1 cellular context compared by ENCODE assay signal in genomic region chr1:203796223-203796747, GRCh38.
TF ChIP-seq lines count a peak whose summit lies in the region.

No MANE protein-coding gene starts in this region.

TF ChIP-seq in A549, 52 proteins besides CTCF, POLR2A, EP300 and RAD21 (continued from another document):
- TF ChIP-seq HMGXB4 (CRISPR knock-in tag; IDR thresholded peaks at IDR 0.05; ENCODE audit: borderline replicate concordance) (no peak), BHLHE40 (IDR thresholded peaks at IDR 0.05; ENCODE audit: low read depth, low read length) (no peak), E2F6 (IDR thresholded peaks at IDR 0.05; ENCODE audit: borderline replicate concordance, low read depth) (no peak), SMC3 (IDR thresholded peaks at IDR 0.05) (no peak), KDM1A (IDR thresholded peaks at IDR 0.05; ENCODE audit: low read depth) (no peak), KDM5A (IDR thresholded peaks at IDR 0.05) (no peak), HOXB5 (CRISPR knock-in tag; IDR thresholded peaks at IDR 0.05) (no peak), CHD2 (IDR thresholded peaks at IDR 0.05; ENCODE audit: low read length, partially characterized antibody) (no peak), MAFK (IDR thresholded peaks at IDR 0.05; ENCODE audit: partially characterized antibody) (no peak), PHF8 (IDR thresholded peaks at IDR 0.05; ENCODE audit: borderline replicate concordance, low read depth) (no peak), NR3C1 (IDR thresholded peaks at IDR 0.05) (no peak), HOXB13 (CRISPR knock-in tag; IDR thresholded peaks at IDR 0.05; ENCODE audit: low read depth) (no peak), JUNB (IDR thresholded peaks at IDR 0.05) (no peak), ZNF302 (CRISPR knock-in tag; IDR thresholded peaks at IDR 0.05) (no peak), CEBPB (IDR thresholded peaks at IDR 0.05) (no peak), FOXS1 (CRISPR knock-in tag; IDR thresholded peaks at IDR 0.05) (no peak), RNF2 (IDR thresholded peaks at IDR 0.05; ENCODE audit: borderline replicate concordance, low read depth) (no peak)
